8 cellular contexts compared by ENCODE assay signal in genomic region chrX:120309873-120310730, GRCh38. TPM values are rescaled to one million over a fixed set of nuclear protein-coding genes. Genes with fewer than 3 reads are reported as not detected.
DNase-seq lines count a peak whose midpoint lies in the region; ATAC-seq and TF ChIP-seq lines count a peak whose summit lies in the region.

No MANE protein-coding gene starts in this region.

- peaks cover 57% of the 10 kb centered on the region for H3K27me3 Mint-ChIP-seq in activated CD8-positive, alpha-beta T cell treated with anti-CD3 and anti-CD28 coated beads, Interleukin-2, amount 10 ng/mL, durations not matched to agents 7 days and 5 days (ENCODE audit: low read depth)

- H3K9me3 ChIP-seq in heart left ventricle: no peaks in the 10 kb centered on the region
- no peaks in the 10 kb centered on the region for H3K9me3 ChIP-seq in right cardiac atrium (ENCODE audit: control insufficient read depth, low read length)
- H3K9me3 ChIP-seq in spleen: no peaks in the 10 kb centered on the region

- CTCF ChIA-PET in activated CD8-positive, alpha-beta T cell treated with anti-CD3 and anti-CD28 coated beads, Interleukin-2, amount 10 ng/mL, durations not matched to agents 7 days and 5 days (lab: Charles Lee): interaction anchor here (1.0 to 1.8 kb wide), 7 partner anchors 8 to 66 kb away, joined by 4 to 8 read pairs (median 4); partner anchors contain the start of gene ZBTB33

- H3K36me3 ChIP-seq in heart left ventricle: no peaks in the 10 kb centered on the region
- no peaks in the 10 kb centered on the region for H3K36me3 ChIP-seq in spleen

- H3K4me1 ChIP-seq in heart left ventricle: peaks cover 0 to 22% (median 9%) of the 10 kb centered on the region in 12 donors
- H3K4me1 ChIP-seq in right cardiac atrium (ENCODE audit: control insufficient read depth, insufficient read depth, low read length): peaks cover 2% of the 10 kb centered on the region
- peaks cover 0 to 33% (median 16%) of the 10 kb centered on the region in 6 donors for H3K4me1 ChIP-seq in spleen

- POLR2A ChIA-PET in activated CD8-positive, alpha-beta T cell treated with anti-CD3 and anti-CD28 coated beads, Interleukin-2, amount 10 ng/mL, durations not matched to agents 7 days and 5 days (lab: Charles Lee): no interaction called here

- peaks cover 40% of the 10 kb centered on the region for H3K4me1 Mint-ChIP-seq in activated CD8-positive, alpha-beta T cell treated with anti-CD3 and anti-CD28 coated beads, Interleukin-2, amount 10 ng/mL, durations not matched to agents 7 days and 5 days (ENCODE audit: low read depth)

- TF ChIP-seq POLR2A in heart left ventricle (IDR thresholded peaks at IDR 0.05) (no peak), spleen (IDR thresholded peaks at IDR 0.05) (no peak)

- H3K4me3 Mint-ChIP-seq in activated CD8-positive, alpha-beta T cell treated with anti-CD3 and anti-CD28 coated beads, Interleukin-2, amount 10 ng/mL, durations not matched to agents 7 days and 5 days: peak overlapping the region; percentile 69

- no peaks in the 10 kb centered on the region for H3K36me3 Mint-ChIP-seq in activated CD8-positive, alpha-beta T cell treated with anti-CD3 and anti-CD28 coated beads, Interleukin-2, amount 10 ng/mL, durations not matched to agents 7 days and 5 days (ENCODE audit: low read depth)

- ATAC-seq in heart left ventricle (no peak), right cardiac atrium (no peak), HG03045 (IDR thresholded peaks at IDR 0.05; ENCODE audit: unreplicated experiment) (no peak), GM18870 (IDR thresholded peaks at IDR 0.05; ENCODE audit: unreplicated experiment) (no peak), GM21447 (IDR thresholded peaks at IDR 0.05; ENCODE audit: unreplicated experiment) (no peak)
- ATAC-seq in activated CD8-positive, alpha-beta T cell treated with anti-CD3 and anti-CD28 coated beads, Interleukin-2, amount 10 ng/mL, durations not matched to agents 7 days and 5 days: no peak

- intact Hi-C loops in heart left ventricle (cut with DNase I): loop anchor here in 6 of 10 donors (5.0 to 10.0 kb wide), 6 partner anchors 55 to 165 kb away; partner anchors contain the start of gene ZBTB33 (in 3 of the 6)
- intact Hi-C loops in cardiac septum (cut with DNase I): no loop called here
- intact Hi-C loops in right cardiac atrium (cut with DNase I): no loop called here
- intact Hi-C loops in spleen (cut with DNase I; ENCODE audit: low total_unique reads): no loop called here

- H3K27ac Mint-ChIP-seq in activated CD8-positive, alpha-beta T cell treated with anti-CD3 and anti-CD28 coated beads, Interleukin-2, amount 10 ng/mL, durations not matched to agents 7 days and 5 days: peak overlapping the region; percentile 69

- WGBS in heart left ventricle, 4 donors: 1 to 38% (median 19%) methylated on average over 31 to 34 of the region's 34 CpGs
- 1% methylated on average over 31 of the region's 34 CpGs for WGBS in right cardiac atrium
- WGBS in spleen, 5 donors: 1 to 48% (median 5%) methylated on average over 26 to 33 of the region's 34 CpGs

- H3K9me3 Mint-ChIP-seq in activated CD8-positive, alpha-beta T cell treated with anti-CD3 and anti-CD28 coated beads, Interleukin-2, amount 10 ng/mL, durations not matched to agents 7 days and 5 days (ENCODE audit: insufficient read depth): no peaks in the 10 kb centered on the region

- H3K27me3 ChIP-seq in heart left ventricle (peaks cover 0 to 73% (median 8%) of the 10 kb centered on the region in 9 donors), right cardiac atrium (ENCODE audit: control insufficient read depth, insufficient read depth) (no peaks in the 10 kb centered on the region), spleen (replicated peaks in 1 of 7) (peaks cover 0 to 42% (median 20%) of the 10 kb centered on the region in 7 donors)

- no peak overlapping the region for H3K27ac ChIP-seq in heart left ventricle
- H3K27ac ChIP-seq in right cardiac atrium (ENCODE audit: low read length): no peak overlapping the region
- H3K27ac ChIP-seq in spleen: no peak overlapping the region

- H3K4me3 ChIP-seq in heart left ventricle (peak overlapping the region in 11 of 12 donors; percentile 10 to 49 (median 40)), right cardiac atrium (ENCODE audit: low read length) (peak overlapping the region; percentile 50), spleen (peak overlapping the region; percentile 21 to 62 (median 34))

- DNase-seq in heart left ventricle: peak in 1 of 5 donors; percentile 18
- DNase-seq in cardiac septum (ENCODE audit: low spot score): no peak
- no peak for DNase-seq in activated CD8-positive, alpha-beta T cell treated with anti-CD3 and anti-CD28 coated beads, Interleukin-2, amount 10 ng/mL, durations not matched to agents 7 days and 5 days
- DNase-seq in right cardiac atrium: peak in 2 of 3 donors; percentile 55 to 58
- no peak for DNase-seq in spleen

- TF ChIP-seq CTCF in heart left ventricle (IDR thresholded peaks at IDR 0.05) (no peak), spleen (IDR thresholded peaks at IDR 0.05 in 8 of 11, conservative IDR thresholded peaks at IDR 0.05 in 3 of 11) (no peak)

RNA-seq across cellular contexts. Expression of gene TMEM255A, which starts 1.2 kb away (rescaled TPM):
- 1 to 10 TPM in 1 of 9 donors, under 1 TPM in 8; 0.07 to 2.4 (median 0.37) TPM for total RNA-seq in heart left ventricle
- polyA plus RNA-seq in heart left ventricle: under 1 TPM; 0.04 to 0.15 TPM
- 0.48 TPM for total RNA-seq in cardiac septum
- not detected for total RNA-seq in activated CD8-positive, alpha-beta T cell treated with anti-CD3 and anti-CD28 coated beads, Interleukin-2, amount 10 ng/mL, durations not matched to agents 7 days and 5 days
- 1 to 10 TPM in 2 of 4 donors, under 1 TPM in 2; 0.48 to 1.1 (median 0.83) TPM for total RNA-seq in right cardiac atrium
- polyA plus RNA-seq in right cardiac atrium: 0.57 TPM
- total RNA-seq in spleen: 1 to 10 TPM in 5 of 7 donors, under 1 TPM in 2; 0.46 to 1.8 (median 1.6) TPM
- 1 to 10 TPM; 1.0 to 2.0 (median 1.4) TPM for polyA plus RNA-seq in spleen

RNA-seq across cellular contexts. Expression of gene ATP1B4, which starts 51.8 kb away (rescaled TPM):
- total RNA-seq in heart left ventricle (1 to 10 TPM in 2 of 9 donors, under 1 TPM in 5, not detected in 2; 0.09 to 6.5 (median 0.13) TPM), cardiac septum (16.9 TPM), right cardiac atrium (under 1 TPM; 0.23 to 0.41 (median 0.31) TPM), spleen (not detected)
- polyA plus RNA-seq in heart left ventricle (under 1 TPM in 1 of 2 donors, not detected in 1; 0.15 TPM), right cardiac atrium (3.8 TPM), spleen (not detected)
- total RNA-seq in activated CD8-positive, alpha-beta T cell treated with anti-CD3 and anti-CD28 coated beads, Interleukin-2, amount 10 ng/mL, durations not matched to agents 7 days and 5 days: not detected

RNA-seq across cellular contexts. Expression of gene ZBTB33, which starts 59.5 kb away (rescaled TPM):
- total RNA-seq in heart left ventricle: 1 to 10 TPM; 5.3 to 8.9 (median 7.1) TPM
- 1 to 10 TPM; 1.6 to 5.2 TPM for polyA plus RNA-seq in heart left ventricle
- 6.5 TPM for total RNA-seq in cardiac septum
- total RNA-seq in activated CD8-positive, alpha-beta T cell treated with anti-CD3 and anti-CD28 coated beads, Interleukin-2, amount 10 ng/mL, durations not matched to agents 7 days and 5 days: 10 to 100 TPM; 11.5 to 12.9 TPM
- 1 to 10 TPM; 5.8 to 7.7 (median 7.3) TPM for total RNA-seq in right cardiac atrium
- 2.6 TPM for polyA plus RNA-seq in right cardiac atrium
- 10 to 100 TPM; 13.6 to 23.7 (median 19.3) TPM for total RNA-seq in spleen
- polyA plus RNA-seq in spleen: 1 to 10 TPM; 4.7 to 8.8 (median 6.8) TPM

Comparison
In these comparisons a context has a peak if more than half of its experiments do, and no peak if none do; other contexts are left out.
1. DNase-seq: peak in right cardiac atrium (2 of 3); none in cardiac septum (single experiment), activated CD8-positive, alpha-beta T cell treated with anti-CD3 and anti-CD28 coated beads, Interleukin-2, amount 10 ng/mL, durations not matched to agents 7 days and 5 days (single experiment) and spleen (single experiment).
2. intact Hi-C loops: an anchor here in heart left ventricle (5.0 to 10.0 kb wide); none called in cardiac septum, right cardiac atrium and spleen.
3. Peak in every context shown above with its lines, with median percentiles within 50 percentile points of each other: H3K4me3 ChIP-seq.